7 cellular contexts compared by ENCODE assay signal in genomic region chr9:128027166-128027539, GRCh38. TPM values are rescaled to one million over a fixed set of nuclear protein-coding genes. Genes with fewer than 3 reads are reported as not detected.
DNase-seq lines count a peak whose midpoint lies in the region; ATAC-seq and TF ChIP-seq lines count a peak whose summit lies in the region.

No MANE protein-coding gene starts in this region.

- H3K4me3 ChIP-seq in fibroblast of pulmonary artery (replicated peaks; ENCODE audit: low read depth, low read length), result no peak overlapping the region

- peak overlapping the region; percentile 66 for H3K4me3 Mint-ChIP-seq in activated CD4-positive, alpha-beta memory T cell treated with anti-CD3 and anti-CD28 coated beads for 36 hours
- H3K4me3 Mint-ChIP-seq in stimulated activated effector memory CD8-positive, alpha-beta T cell treated with anti-CD3 and anti-CD28 coated beads, Interleukin-12 subunit alpha, Interleukin-12 subunit beta, amount 100 ng/mL, for 72 hours, result peak overlapping the region; percentile 71

- CTCF ChIA-PET in activated CD4-positive, alpha-beta memory T cell treated with anti-CD3 and anti-CD28 coated beads for 36 hours (lab: Charles Lee), result interaction anchor here (0.6 to 5.4 kb wide), 10 partner anchors 7 to 91 kb away, joined by 3 to 47 read pairs (median 4); partner anchors contain the start of gene EEIG1

- no peak for TF ChIP-seq CTCF in fibroblast of pulmonary artery (IDR thresholded peaks at IDR 0.05; ENCODE audit: low read length, missing control alignments)

- H3K4me1 Mint-ChIP-seq in activated CD4-positive, alpha-beta memory T cell treated with anti-CD3 and anti-CD28 coated beads for 36 hours (ENCODE audit: low read depth), result peaks cover 88% of the 10 kb centered on the region
- H3K4me1 Mint-ChIP-seq in stimulated activated effector memory CD8-positive, alpha-beta T cell treated with anti-CD3 and anti-CD28 coated beads, Interleukin-12 subunit alpha, Interleukin-12 subunit beta, amount 100 ng/mL, for 72 hours, result peaks cover 72% of the 10 kb centered on the region

- intact Hi-C loops in activated CD4-positive, alpha-beta memory T cell treated with anti-CD3 and anti-CD28 coated beads for 36 hours (cut with micrococcal nuclease), result loop anchor here (1.0 to 2.0 kb wide), 3 partner anchors 8 to 248 kb away; partner anchors contain the start of genes NAIF1 and SH2D3C

- peaks cover 2% of the 10 kb centered on the region for H3K27me3 Mint-ChIP-seq in activated CD4-positive, alpha-beta memory T cell treated with anti-CD3 and anti-CD28 coated beads for 36 hours

- POLR2A ChIA-PET in activated CD4-positive, alpha-beta memory T cell treated with anti-CD3 and anti-CD28 coated beads for 36 hours (lab: Charles Lee), result interaction anchor here (0.6 to 4.3 kb wide), 5 partner anchors 20 to 84 kb away, joined by 3 to 45 read pairs (median 4); partner anchors contain the start of gene EEIG1

- ATAC-seq in stimulated activated effector memory CD8-positive, alpha-beta T cell treated with anti-CD3 and anti-CD28 coated beads, Interleukin-12 subunit alpha, Interleukin-12 subunit beta, amount 100 ng/mL, for 72 hours, result peak; percentile 72
- ATAC-seq in GM18870 (IDR thresholded peaks at IDR 0.05; ENCODE audit: unreplicated experiment) (no peak), GM21786 (IDR thresholded peaks at IDR 0.05; ENCODE audit: unreplicated experiment) (no peak)

- DNase-seq in Kasumi-1 (lab: John Stamatoyannopoulos, UW) (peak; percentile 43 to 55), fibroblast of pulmonary artery (ENCODE audit: low read depth) (peak; percentile 85), mucosa of gallbladder (ENCODE audit: low spot score) (no peak)
- peak; percentile 75 for DNase-seq in activated CD4-positive, alpha-beta memory T cell treated with anti-CD3 and anti-CD28 coated beads for 36 hours
- DNase-seq in stimulated activated effector memory CD8-positive, alpha-beta T cell treated with anti-CD3 and anti-CD28 coated beads, Interleukin-12 subunit alpha, Interleukin-12 subunit beta, amount 100 ng/mL, for 72 hours (ENCODE audit: low spot score in 2 of 2), result no peak

- H3K27ac Mint-ChIP-seq in activated CD4-positive, alpha-beta memory T cell treated with anti-CD3 and anti-CD28 coated beads for 36 hours, result peak overlapping the region; percentile 93
- H3K27ac Mint-ChIP-seq in stimulated activated effector memory CD8-positive, alpha-beta T cell treated with anti-CD3 and anti-CD28 coated beads, Interleukin-12 subunit alpha, Interleukin-12 subunit beta, amount 100 ng/mL, for 72 hours, result peak overlapping the region; percentile 97

- peaks cover 2% of the 10 kb centered on the region for H3K9me3 Mint-ChIP-seq in activated CD4-positive, alpha-beta memory T cell treated with anti-CD3 and anti-CD28 coated beads for 36 hours
- no peaks in the 10 kb centered on the region for H3K9me3 Mint-ChIP-seq in stimulated activated effector memory CD8-positive, alpha-beta T cell treated with anti-CD3 and anti-CD28 coated beads, Interleukin-12 subunit alpha, Interleukin-12 subunit beta, amount 100 ng/mL, for 72 hours

- peaks cover 2% of the 10 kb centered on the region for H3K36me3 Mint-ChIP-seq in activated CD4-positive, alpha-beta memory T cell treated with anti-CD3 and anti-CD28 coated beads for 36 hours
- H3K36me3 Mint-ChIP-seq in stimulated activated effector memory CD8-positive, alpha-beta T cell treated with anti-CD3 and anti-CD28 coated beads, Interleukin-12 subunit alpha, Interleukin-12 subunit beta, amount 100 ng/mL, for 72 hours, result peaks cover 30% of the 10 kb centered on the region

RNA-seq across cellular contexts. Expression of gene NAIF1, which starts 40.0 kb away (rescaled TPM):
- 10 to 100 TPM; 10.2 to 14.5 TPM for total RNA-seq in activated CD4-positive, alpha-beta memory T cell treated with anti-CD3 and anti-CD28 coated beads for 36 hours
- 12.0 TPM for total RNA-seq in mucosa of gallbladder

RNA-seq across cellular contexts. Expression of gene SLC25A25, which starts 40.9 kb away (rescaled TPM):
- 10 to 100 TPM; 17.1 to 17.3 TPM for total RNA-seq in activated CD4-positive, alpha-beta memory T cell treated with anti-CD3 and anti-CD28 coated beads for 36 hours
- 77.7 TPM for total RNA-seq in mucosa of gallbladder

RNA-seq across cellular contexts. Expression of gene EEIG1, which starts 46.4 kb away (rescaled TPM):
- 10 to 100 TPM; 50.7 to 58.0 TPM for total RNA-seq in activated CD4-positive, alpha-beta memory T cell treated with anti-CD3 and anti-CD28 coated beads for 36 hours
- 220 TPM for total RNA-seq in mucosa of gallbladder

Comparison
In these comparisons a context has a peak if more than half of its experiments do, and no peak if none do; other contexts are left out.
1. DNase-seq: peak in Kasumi-1 (2 of 2), activated CD4-positive, alpha-beta memory T cell treated with anti-CD3 and anti-CD28 coated beads for 36 hours (single experiment) and fibroblast of pulmonary artery (single experiment); none in stimulated activated effector memory CD8-positive, alpha-beta T cell treated with anti-CD3 and anti-CD28 coated beads, Interleukin-12 subunit alpha, Interleukin-12 subunit beta, amount 100 ng/mL, for 72 hours (0 of 2) and mucosa of gallbladder (single experiment).